ENCODE assay signal across 18 cellular contexts in genomic region chr1:29057700-29058099, GRCh38.
"Had no signal": no experiment of that assay in that cellular context is flagged by ENCODE, and none has a peak within 500 bp of the region (broad histone marks: within the 10 kb centered on the region; RNA-seq: fewer than 3 reads in every experiment).

No MANE protein-coding gene starts in this region.

- H3K4me1 ChIP-seq: upper lobe of right lung had no signal

- H3K27me3 Mint-ChIP-seq: activated CD8-positive, alpha-beta memory T cell treated with anti-CD3 and anti-CD28 coated beads, Interleukin-2, amount 10 ng/mL, durations not matched to agents 7 days and 5 days; effector memory CD8-positive, alpha-beta T cell had no signal

- H3K4me3 Mint-ChIP-seq: activated CD8-positive, alpha-beta memory T cell treated with anti-CD3 and anti-CD28 coated beads, Interleukin-2, amount 10 ng/mL, durations not matched to agents 7 days and 5 days; effector memory CD8-positive, alpha-beta T cell; mesothelial cell of epicardium; nephron progenitor cell; stimulated activated effector memory CD8-positive, alpha-beta T cell treated with anti-CD3 and anti-CD28 coated beads, Interleukin-12 subunit alpha, Interleukin-12 subunit beta, amount 100 ng/mL, for 72 hours had no signal

- ATAC-seq: activated CD8-positive, alpha-beta memory T cell treated with anti-CD3 and anti-CD28 coated beads, Interleukin-2, amount 10 ng/mL, durations not matched to agents 7 days and 5 days; effector memory CD8-positive, alpha-beta T cell; left lobe of liver; stimulated activated effector memory CD8-positive, alpha-beta T cell treated with anti-CD3 and anti-CD28 coated beads, Interleukin-12 subunit alpha, Interleukin-12 subunit beta, amount 100 ng/mL, for 72 hours; upper lobe of right lung had no signal

- H3K4me3 ChIP-seq: cardiac muscle cell, esophagus squamous epithelium, sigmoid colon, upper lobe of right lung had no signal

- H3K9me3 Mint-ChIP-seq: effector memory CD8-positive, alpha-beta T cell; mesothelial cell of epicardium; nephron progenitor cell; stimulated activated effector memory CD8-positive, alpha-beta T cell treated with anti-CD3 and anti-CD28 coated beads, Interleukin-12 subunit alpha, Interleukin-12 subunit beta, amount 100 ng/mL, for 72 hours had no signal

- H3K27ac ChIP-seq: cardiac muscle cell, esophagus squamous epithelium, sigmoid colon, upper lobe of right lung had no signal

- DNase-seq: activated CD8-positive, alpha-beta memory T cell treated with anti-CD3 and anti-CD28 coated beads, Interleukin-2, amount 10 ng/mL, durations not matched to agents 7 days and 5 days; activated effector memory CD4-positive, alpha-beta T cell treated with Interleukin-2 at 50 U/mL for 16 hours; activated naive CD4-positive, alpha-beta T cell treated with anti-CD3 and anti-CD28 coated beads, Interleukin-2, amount 50 U/mL, for 16 hours; amygdala; effector memory CD8-positive, alpha-beta T cell; esophagus squamous epithelium; hypothalamus; kidney; nephron progenitor cell; nucleus accumbens; sigmoid colon; stimulated activated CD4-positive, alpha-beta T cell treated with anti-CD3 and anti-CD28 coated beads, Interleukin-4, amount 100 ng/mL, for 24 hours; T1000; upper lobe of right lung had no signal

- H3K9me3 ChIP-seq: esophagus squamous epithelium, sigmoid colon, upper lobe of right lung had no signal

- H3K27ac Mint-ChIP-seq: activated CD8-positive, alpha-beta memory T cell treated with anti-CD3 and anti-CD28 coated beads, Interleukin-2, amount 10 ng/mL, durations not matched to agents 7 days and 5 days; effector memory CD8-positive, alpha-beta T cell; mesothelial cell of epicardium; nephron progenitor cell had no signal

- H3K36me3 ChIP-seq: cardiac muscle cell, sigmoid colon had no signal
